16 cellular contexts compared by ENCODE assay signal in genomic region chr19:35767288-35768081, GRCh38. TPM values are rescaled to one million over a fixed set of nuclear protein-coding genes. Genes with fewer than 3 reads are reported as not detected.
A peak's percentile ranks its signal among the peaks of the same experiment; 100 is the strongest.
DNase-seq lines count a peak whose midpoint lies in the region; ATAC-seq and TF ChIP-seq lines count a peak whose summit lies in the region.
"Had no signal": no experiment of that assay in that cellular context is flagged by ENCODE, and none has a peak within 500 bp of the region (broad histone marks: within the 10 kb centered on the region; RNA-seq: fewer than 3 reads in every experiment).

No MANE protein-coding gene starts in this region.

- no peaks in the 10 kb centered on the region for H3K79me2 ChIP-seq in smooth muscle cell (ENCODE audit: low read depth)

- TF ChIP-seq CTCF in body of pancreas (IDR thresholded peaks at IDR 0.05) (no peak), testis (IDR thresholded peaks at IDR 0.05) (no peak), smooth muscle cell (IDR thresholded peaks at IDR 0.05; ENCODE audit: borderline replicate concordance, insufficient read depth, poor library complexity, severe bottlenecking) (no peak), MCF 10A (IDR thresholded peaks at IDR 0.05; ENCODE audit: unreplicated experiment) (no peak)

- DNase-seq in NCI-H82 (lab: John Stamatoyannopoulos, UW), result peak; percentile 58
- no peak for DNase-seq in NCI-H82 treated with DMSO at 0.1 percent for 48 hours (lab: John Stamatoyannopoulos, UW; ENCODE audit: unreplicated experiment)
- peak; percentile 49 to 81 (median 66) for DNase-seq in body of pancreas
- peak; percentile 96 for DNase-seq in left kidney (ENCODE audit: low read depth, low spot score)
- peak; percentile 71 for DNase-seq in testis
- no peak for DNase-seq in smooth muscle cell (lab: John Stamatoyannopoulos, UW; ENCODE audit: unreplicated experiment)
- no peak for DNase-seq in MCF 10A (ENCODE audit: unreplicated experiment)
- DNase-seq: activated naive CD8-positive, alpha-beta T cell treated with anti-CD3 and anti-CD28 coated beads for 36 hours; KG1; NCI-H1694 had no signal

- POLR2A ChIA-PET in MCF 10A (lab: Yijun Ruan, JAX), result interaction anchor here (1.2 kb wide), 1 partner anchor 19 kb away, joined by 4 read pairs; the partner anchor contains the start of gene LIN37

- no peaks in the 10 kb centered on the region for H3K27me3 Mint-ChIP-seq in MCF 10A (ENCODE audit: insufficient read depth, unreplicated experiment)
- H3K27me3 Mint-ChIP-seq: activated naive CD8-positive, alpha-beta T cell treated with anti-CD3 and anti-CD28 coated beads for 36 hours had no signal

- peak; percentile 71 for ATAC-seq in body of pancreas
- ATAC-seq in GM19328 (IDR thresholded peaks at IDR 0.05; ENCODE audit: unreplicated experiment), result no peak

- no TSS peak for BruUV-seq in MCF 10A (replicated peaks; lab: Mats Ljungman, UMichigan)

- H3K27ac Mint-ChIP-seq in MCF 10A (ENCODE audit: low read depth, unreplicated experiment), result no peak overlapping the region
- H3K27ac Mint-ChIP-seq: activated naive CD8-positive, alpha-beta T cell treated with anti-CD3 and anti-CD28 coated beads for 36 hours had no signal

- intact Hi-C loops in body of pancreas (cut with DNase I) (no loop called here), testis (cut with DNase I; ENCODE audit: low total_unique reads) (no loop called here), MCF 10A (cut with micrococcal nuclease) (no loop called here)

- H3K9me3 Mint-ChIP-seq in MCF 10A (ENCODE audit: unreplicated experiment), result no peaks in the 10 kb centered on the region
- H3K9me3 Mint-ChIP-seq: activated naive CD8-positive, alpha-beta T cell treated with anti-CD3 and anti-CD28 coated beads for 36 hours had no signal

- H4K20me1 ChIP-seq in smooth muscle cell (ENCODE audit: low read depth), result no peaks in the 10 kb centered on the region

- peaks cover 27% of the 10 kb centered on the region for H3K36me3 Mint-ChIP-seq in MCF 10A (ENCODE audit: insufficient read depth, unreplicated experiment)

- 36 to 88% methylated on average over 9 to 24 of the region's 34 CpGs for WGBS in body of pancreas, 2 donors
- WGBS in testis, 2 donors, result 27 to 58% methylated on average over 8 to 31 of the region's 34 CpGs
- WGBS in smooth muscle cell (ENCODE audit: low lambda C conversion rate), result 80% methylated on average over 26 of the region's 34 CpGs

- no peak for TF ChIP-seq POLR2A in body of pancreas (IDR thresholded peaks at IDR 0.05)
- TF ChIP-seq POLR2A in testis (IDR thresholded peaks at IDR 0.05), result no peak

- H3K27me3 ChIP-seq in body of pancreas (no peaks in the 10 kb centered on the region), testis (no peaks in the 10 kb centered on the region), smooth muscle cell (ENCODE audit: low read depth) (no peaks in the 10 kb centered on the region)
- H3K27me3 ChIP-seq: SJSA1, suprapubic skin had no signal

- peaks cover 0 to 5% of the 10 kb centered on the region in 2 donors for H3K36me3 ChIP-seq in body of pancreas (replicated peaks in 1 of 2; ENCODE audit: insufficient read depth in 1 of 2, low read depth in 2 of 2)
- H3K36me3 ChIP-seq in testis (ENCODE audit: low read depth, missing control alignments), result no peaks in the 10 kb centered on the region
- no peaks in the 10 kb centered on the region for H3K36me3 ChIP-seq in smooth muscle cell (ENCODE audit: low read depth)

- no peak overlapping the region for H3K4me2 ChIP-seq in smooth muscle cell

- H3K4me1 Mint-ChIP-seq in MCF 10A (ENCODE audit: insufficient read depth, unreplicated experiment), result no peaks in the 10 kb centered on the region
- H3K4me1 Mint-ChIP-seq: activated naive CD8-positive, alpha-beta T cell treated with anti-CD3 and anti-CD28 coated beads for 36 hours had no signal

- H3K9ac ChIP-seq in smooth muscle cell (ENCODE audit: low read depth), result no peak overlapping the region

- H3K9me3 ChIP-seq in body of pancreas (no peaks in the 10 kb centered on the region), testis (no peaks in the 10 kb centered on the region), smooth muscle cell (replicated peaks; ENCODE audit: low read depth) (no peaks in the 10 kb centered on the region)
- H3K9me3 ChIP-seq: Caco-2, SJSA1, suprapubic skin had no signal

- no peak overlapping the region for H3K4me3 ChIP-seq in body of pancreas
- peak overlapping the region in 1 of 2 donors; percentile 7 for H3K4me3 ChIP-seq in testis
- no peak overlapping the region for H3K4me3 ChIP-seq in smooth muscle cell
- H3K4me3 ChIP-seq: coronary artery, SJSA1, suprapubic skin had no signal

- H3K4me1 ChIP-seq in body of pancreas (peaks cover 12% of the 10 kb centered on the region), testis (peaks cover 18% of the 10 kb centered on the region), smooth muscle cell (ENCODE audit: low read depth) (no peaks in the 10 kb centered on the region)
- H3K4me1 ChIP-seq: Caco-2, SJSA1, suprapubic skin had no signal

- H3K27ac ChIP-seq in body of pancreas (peak overlapping the region in 3 of 4 donors; percentile 19 to 27 (median 24)), testis (peak overlapping the region in 1 of 2 donors; percentile 30), smooth muscle cell (ENCODE audit: low read depth) (no peak overlapping the region)
- H3K27ac ChIP-seq: coronary artery, SJSA1, suprapubic skin, VCaP had no signal

- H3F3A ChIP-seq in smooth muscle cell (ENCODE audit: low read depth), result no peaks in the 10 kb centered on the region

- no peak overlapping the region for H2AFZ ChIP-seq in smooth muscle cell (ENCODE audit: low read depth)

- CTCF ChIA-PET in MCF 10A (lab: Yijun Ruan, JAX), result interaction anchor here (0.8 kb wide), 1 partner anchor 119 kb away, joined by 3 read pairs; the partner anchor contains the start of gene COX6B1

- no peak overlapping the region for H3K4me3 Mint-ChIP-seq in MCF 10A (ENCODE audit: unreplicated experiment)
- H3K4me3 Mint-ChIP-seq: activated naive CD8-positive, alpha-beta T cell treated with anti-CD3 and anti-CD28 coated beads for 36 hours had no signal

RNA-seq across cellular contexts. Expression of gene ARHGAP33, which starts 7.9 kb away (rescaled TPM):
- 10 to 100 TPM in 1 of 2 donors, 1 to 10 TPM in 1; 8.6 to 71.5 TPM for total RNA-seq in body of pancreas
- 100 to 1,000 TPM in 1 of 2 donors, 10 to 100 TPM in 1; 56.2 to 133 TPM for total RNA-seq in testis
- polyA plus RNA-seq in testis (ENCODE audit: insufficient read depth, low read depth, low replicate concordance), result 46.6 TPM
- 5.3 and 8.2 TPM in 2 replicates for total RNA-seq in smooth muscle cell
- polyA plus RNA-seq in smooth muscle cell, result 5.7 and 14.0 TPM in 2 replicates
- 5.4 and 5.6 TPM in 2 replicates for total RNA-seq in MCF 10A (2022)

RNA-seq across cellular contexts. Expression of gene PROSER3, which starts 9.5 kb away (rescaled TPM):
- total RNA-seq in body of pancreas (10 to 100 TPM in 1 of 2 donors, 1 to 10 TPM in 1; 7.3 to 14.2 TPM), testis (10 to 100 TPM; 48.3 to 72.0 TPM), smooth muscle cell (6.1 and 13.7 TPM in 2 replicates), MCF 10A (2022) (33.8 and 37.3 TPM in 2 replicates)
- polyA plus RNA-seq in testis (ENCODE audit: insufficient read depth, low read depth, low replicate concordance) (75.9 TPM), smooth muscle cell (24.8 and 32.3 TPM in 2 replicates)

RNA-seq across cellular contexts. Expression of gene HSPB6, which starts 10.7 kb away (rescaled TPM):
- total RNA-seq in body of pancreas, result 100 to 1,000 TPM in 1 of 2 donors, 10 to 100 TPM in 1; 35.0 to 117 TPM
- total RNA-seq in testis, result 10 to 100 TPM; 50.9 to 57.1 TPM
- 146 TPM for polyA plus RNA-seq in testis (ENCODE audit: insufficient read depth, low read depth, low replicate concordance)
- total RNA-seq in smooth muscle cell, result 19.1 and 20.6 TPM in 2 replicates
- 173 and 254 TPM in 2 replicates for polyA plus RNA-seq in smooth muscle cell
- total RNA-seq in MCF 10A (2022), result 0.21 TPM in 1 of 2 replicates, not detected in the other
- total RNA-seq: SJSA1 had no signal

RNA-seq across cellular contexts. Expression of gene LIN37, which starts 19.1 kb away (rescaled TPM):
- total RNA-seq in body of pancreas (1 to 10 TPM; 6.7 to 7.6 TPM), testis (10 to 100 TPM; 30.2 TPM), smooth muscle cell (17.8 and 20.3 TPM in 2 replicates), MCF 10A (2022) (19.6 and 24.6 TPM in 2 replicates)
- polyA plus RNA-seq in testis (ENCODE audit: insufficient read depth, low read depth, low replicate concordance) (24.8 TPM), smooth muscle cell (16.4 and 24.2 TPM in 2 replicates)

RNA-seq across cellular contexts. Expression of gene PSENEN, which starts 22.0 kb away (rescaled TPM):
- total RNA-seq in body of pancreas, result 10 to 100 TPM; 10.6 to 21.1 TPM
- total RNA-seq in testis, result 100 to 1,000 TPM; 100 to 121 TPM
- 303 TPM for polyA plus RNA-seq in testis (ENCODE audit: insufficient read depth, low read depth, low replicate concordance)
- 53.3 and 65.4 TPM in 2 replicates for total RNA-seq in smooth muscle cell
- 137 and 167 TPM in 2 replicates for polyA plus RNA-seq in smooth muscle cell
- total RNA-seq in MCF 10A (2022), result 65.0 and 86.9 TPM in 2 replicates

Comparison
In these comparisons a context has a peak if more than half of its experiments do, and no peak if none do; other contexts are left out.
1. DNase-seq: peak in NCI-H82 (single experiment), body of pancreas (4 of 4), left kidney (single experiment) and testis (single experiment); none in NCI-H82 treated with DMSO at 0.1 percent for 48 hours (single experiment), smooth muscle cell (single experiment) and MCF 10A (single experiment).
2. RNA of gene HSPB6, which starts 10.7 kb away (total RNA-seq): 35.0 to 117 TPM in body of pancreas, 50.9 to 57.1 TPM in testis and 19.1 to 20.6 TPM in smooth muscle cell; 0.21 TPM in MCF 10A; every median in the first group is over 10 times any median in the second.